ENCODE assay signal across 10 cellular contexts in genomic region chr12:114685320-114685781, GRCh38. TPM values are rescaled to one million over a fixed set of nuclear protein-coding genes. Genes with fewer than 3 reads are reported as not detected.
DNase-seq lines count a peak whose midpoint lies in the region; ATAC-seq, FAIRE-seq and TF ChIP-seq lines count a peak whose summit lies in the region.
"Had no signal": no experiment of that assay in that cellular context is flagged by ENCODE, and none has a peak within 500 bp of the region (broad histone marks: within the 10 kb centered on the region; RNA-seq: fewer than 3 reads in every experiment).

No MANE protein-coding gene starts in this region.

- ATAC-seq in GM19324 (IDR thresholded peaks at IDR 0.05; ENCODE audit: low FRiP score, unreplicated experiment), result no peak

- peak overlapping the region; percentile 98 for H3K4me3 ChIP-seq in adipocyte (ENCODE audit: low read length)
- peak overlapping the region in 1 of 2 donors; percentile 78 for H3K4me3 ChIP-seq in kidney (ENCODE audit: low read length in 2 of 2)
- H3K4me3 ChIP-seq in subcutaneous abdominal adipose tissue (ENCODE audit: low read depth in 1 of 5, low read length in 5 of 5), result peak overlapping the region; percentile 68 to 92 (median 88)

- H3K4me1 Mint-ChIP-seq in activated T-cell treated with anti-CD3 and anti-CD28 coated beads, Interleukin-2, amount 50 U/mL, for 24 hours (ENCODE audit: low read depth), result peaks cover 38% of the 10 kb centered on the region

- peak overlapping the region in 1 of 2 donors; percentile 43 for H3K27ac ChIP-seq in kidney (ENCODE audit: low read depth in 2 of 2, low read length in 2 of 2)
- H3K27ac ChIP-seq in subcutaneous abdominal adipose tissue (ENCODE audit: low read depth, low read length), result peak overlapping the region; percentile 95

- H3K9ac ChIP-seq in adipocyte (ENCODE audit: low read length) (peak overlapping the region; percentile 98), kidney (ENCODE audit: low read length in 2 of 2) (peak overlapping the region in 1 of 2 donors; percentile 61), subcutaneous abdominal adipose tissue (ENCODE audit: low read length in 5 of 5) (peak overlapping the region in 1 of 5 donors; percentile 72)

- peaks cover 96% of the 10 kb centered on the region for H3K27me3 Mint-ChIP-seq in activated T-cell treated with anti-CD3 and anti-CD28 coated beads, Interleukin-2, amount 50 U/mL, for 24 hours

- H3K4me3 Mint-ChIP-seq in activated T-cell treated with anti-CD3 and anti-CD28 coated beads, Interleukin-2, amount 50 U/mL, for 24 hours, result peak overlapping the region; percentile 15

- no peak for DNase-seq in activated T-cell treated with anti-CD3 and anti-CD28 coated beads, Interleukin-2, amount 50 U/mL, for 24 hours
- DNase-seq in activated T-cell treated with anti-CD3 and anti-CD28 coated beads for 4 hours (no peak), adipocyte (ENCODE audit: low read depth) (peak; percentile 67), kidney (peak; percentile 74), COR-L47 (lab: John Stamatoyannopoulos, UW) (no peak), T-helper 2 cell (no peak)
- DNase-seq: activated gamma-delta T cell had no signal

- H3K4me1 ChIP-seq in adipocyte (ENCODE audit: control insufficient read depth, insufficient read depth, low read length) (no peaks in the 10 kb centered on the region), kidney (ENCODE audit: control insufficient read depth in 1 of 2, insufficient read depth in 1 of 2, low read depth in 1 of 2, low read length in 2 of 2) (peaks cover 0 to 5% of the 10 kb centered on the region in 2 donors), subcutaneous abdominal adipose tissue (ENCODE audit: control insufficient read depth in 5 of 5, insufficient read depth in 5 of 5, low read length in 5 of 5) (peaks cover 0 to 43% (median 16%) of the 10 kb centered on the region in 5 donors)

- H3K9me3 ChIP-seq in adipocyte (ENCODE audit: control insufficient read depth, low read length) (no peaks in the 10 kb centered on the region), kidney (ENCODE audit: control insufficient read depth in 1 of 2, low read length in 2 of 2) (no peaks in the 10 kb centered on the region), subcutaneous abdominal adipose tissue (ENCODE audit: control insufficient read depth in 5 of 5, low read length in 5 of 5) (no peaks in the 10 kb centered on the region)

- intact Hi-C loops in kidney (cut with DNase I), result no loop called here

- H3K27ac Mint-ChIP-seq in activated T-cell treated with anti-CD3 and anti-CD28 coated beads, Interleukin-2, amount 50 U/mL, for 24 hours, result no peak overlapping the region

- no peaks in the 10 kb centered on the region for H3K36me3 Mint-ChIP-seq in activated T-cell treated with anti-CD3 and anti-CD28 coated beads, Interleukin-2, amount 50 U/mL, for 24 hours (ENCODE audit: low read depth)

- no peak for TF ChIP-seq CTCF in kidney (IDR thresholded peaks at IDR 0.05; ENCODE audit: borderline replicate concordance, extremely low read depth, insufficient read depth)

- no peak for FAIRE-seq in kidney (lab: Jason Lieb, UNC)
- FAIRE-seq: HTR-8/SVneo had no signal

- H3K27me3 ChIP-seq in adipocyte (replicated peaks; ENCODE audit: control insufficient read depth, insufficient read depth, low read length), result no peaks in the 10 kb centered on the region
- peaks cover 0 to 22% (median 9%) of the 10 kb centered on the region in 5 donors for H3K27me3 ChIP-seq in subcutaneous abdominal adipose tissue (ENCODE audit: control insufficient read depth in 5 of 5, insufficient read depth in 4 of 5, low read length in 5 of 5)

- H3K36me3 ChIP-seq in adipocyte (ENCODE audit: control insufficient read depth, insufficient read depth, low read length, severe bottlenecking) (no peaks in the 10 kb centered on the region), kidney (ENCODE audit: control insufficient read depth in 1 of 2, insufficient read depth in 2 of 2, low read length in 2 of 2) (no peaks in the 10 kb centered on the region), subcutaneous abdominal adipose tissue (ENCODE audit: control insufficient read depth in 5 of 5, insufficient read depth in 5 of 5, low read length in 5 of 5) (no peaks in the 10 kb centered on the region)

- H3K9me3 Mint-ChIP-seq in activated T-cell treated with anti-CD3 and anti-CD28 coated beads, Interleukin-2, amount 50 U/mL, for 24 hours, result no peaks in the 10 kb centered on the region

RNA-seq across cellular contexts. Expression of gene TBX3, which starts 1.4 kb away (rescaled TPM):
- total RNA-seq in kidney, result 18.0 TPM
- 10.5 TPM for polyA plus RNA-seq in kidney (ENCODE audit: insufficient read depth, low read depth, low replicate concordance)

Comparison
In these comparisons a context has a peak if more than half of its experiments do, and no peak if none do; other contexts are left out.
1. DNase-seq: peak in adipocyte (single experiment) and kidney (single experiment); none in activated T-cell treated with anti-CD3 and anti-CD28 coated beads, Interleukin-2, amount 50 U/mL, for 24 hours (single experiment), activated T-cell treated with anti-CD3 and anti-CD28 coated beads for 4 hours (single experiment), COR-L47 (single experiment) and T-helper 2 cell (0 of 5).